ENCODE assay signal across 8 cellular contexts in genomic region chr20:53595742-53596141, GRCh38.
DNase-seq lines count a peak whose midpoint lies in the region; ATAC-seq, FAIRE-seq and TF ChIP-seq lines count a peak whose summit lies in the region.
"Not testable (repeated sequence)": the region's sequence is repeated elsewhere in the genome, so short reads cannot be mapped to it uniquely, and the experiment has no call there.

No MANE protein-coding gene starts in this region.

- not testable (repeated sequence) for H3K9me3 ChIP-seq in BLaER1; SK-N-MC (ENCODE audit: low read depth, low read length); effector memory CD4-positive, alpha-beta T cell (ENCODE audit: control insufficient read depth, low read length)

- peaks cover 60% of the 10 kb centered on the region for H3K4me1 Mint-ChIP-seq in activated naive CD4-positive, alpha-beta T cell treated with anti-CD3 and anti-CD28 coated beads, Interleukin-2, amount 50 U/mL, for 24 hours
- peaks cover 66% of the 10 kb centered on the region for H3K4me1 Mint-ChIP-seq in nephron progenitor cell
- H3K4me1 Mint-ChIP-seq in stimulated activated naive B cell treated with anti-CD40 and anti-IgM and Interleukin-4, amounts not matched to agents 10 μg/mL and 1 μg/mL and 100 μg/mL, for 72 hours, result peaks cover 17 to 42% of the 10 kb centered on the region in 2 donors

- peak overlapping the region; percentile 85 for H3K4me3 Mint-ChIP-seq in activated naive CD4-positive, alpha-beta T cell treated with anti-CD3 and anti-CD28 coated beads, Interleukin-2, amount 50 U/mL, for 24 hours
- H3K4me3 Mint-ChIP-seq in nephron progenitor cell, result peak overlapping the region; percentile 68
- peak overlapping the region; percentile 55 to 59 for H3K4me3 Mint-ChIP-seq in stimulated activated naive B cell treated with anti-CD40 and anti-IgM and Interleukin-4, amounts not matched to agents 10 μg/mL and 1 μg/mL and 100 μg/mL, for 72 hours

- not testable (repeated sequence) for H3K27ac ChIP-seq in BLaER1
- peak overlapping the region; percentile 87 for H3K27ac ChIP-seq in SK-N-MC
- peak overlapping the region; percentile 88 for H3K27ac ChIP-seq in effector memory CD4-positive, alpha-beta T cell (ENCODE audit: insufficient read depth, low read length, poor library complexity, severe bottlenecking)

- H3K4me2 ChIP-seq in BLaER1, result peak overlapping the region; percentile 88

- H4K20me1 ChIP-seq in BLaER1, result not testable (repeated sequence)

- not testable (repeated sequence) for TF ChIP-seq CTCF in nephron progenitor cell (IDR thresholded peaks at IDR 0.05)

- not testable (repeated sequence) for H3K4me3 ChIP-seq in BLaER1; effector memory CD4-positive, alpha-beta T cell (ENCODE audit: insufficient read depth, low read depth, low read length, poor library complexity, severe bottlenecking)
- peak overlapping the region; percentile 93 for H3K4me3 ChIP-seq in SK-N-MC

- not testable (repeated sequence) for H3K36me3 ChIP-seq in BLaER1; SK-N-MC (ENCODE audit: insufficient read depth, low read length); effector memory CD4-positive, alpha-beta T cell (ENCODE audit: control insufficient read depth, insufficient read depth, low read length)

- FAIRE-seq in HTR-8/SVneo (lab: Jason Lieb, UNC), result peak; percentile 57

- H3K27me3 ChIP-seq in BLaER1; effector memory CD4-positive, alpha-beta T cell (replicated peaks; ENCODE audit: control insufficient read depth, insufficient read depth, low read length, poor library complexity, severe bottlenecking): not testable (repeated sequence)

- ATAC-seq in stimulated activated naive B cell treated with anti-CD40 and anti-IgM and Interleukin-4, amounts not matched to agents 10 μg/mL and 1 μg/mL and 100 μg/mL, for 72 hours (replicated peaks), result not testable (repeated sequence)

- H3K27ac Mint-ChIP-seq in activated naive CD4-positive, alpha-beta T cell treated with anti-CD3 and anti-CD28 coated beads, Interleukin-2, amount 50 U/mL, for 24 hours, result peak overlapping the region; percentile 73
- not testable (repeated sequence) for H3K27ac Mint-ChIP-seq in nephron progenitor cell
- peak overlapping the region; percentile 71 for H3K27ac Mint-ChIP-seq in stimulated activated naive B cell treated with anti-CD40 and anti-IgM and Interleukin-4, amounts not matched to agents 10 μg/mL and 1 μg/mL and 100 μg/mL, for 72 hours

- peaks cover 32% of the 10 kb centered on the region for H3K4me1 ChIP-seq in BLaER1
- H3K4me1 ChIP-seq in effector memory CD4-positive, alpha-beta T cell (ENCODE audit: control insufficient read depth, insufficient read depth, low read length, poor library complexity, severe bottlenecking), result peaks cover 15% of the 10 kb centered on the region

- not testable (repeated sequence) for DNase-seq in HTR-8/SVneo (ENCODE audit: insufficient read length, low spot score); SK-N-MC (ENCODE audit: low read depth, low spot score); effector memory CD4-positive, alpha-beta T cell; nephron progenitor cell; stimulated activated naive B cell treated with anti-CD40 and anti-IgM and Interleukin-4, amounts not matched to agents 10 μg/mL and 1 μg/mL and 100 μg/mL, for 72 hours
- peak; percentile 66 for DNase-seq in kidney tubule cell (ENCODE audit: low spot score)

- not testable (repeated sequence) for H3K27me3 Mint-ChIP-seq in activated naive CD4-positive, alpha-beta T cell treated with anti-CD3 and anti-CD28 coated beads, Interleukin-2, amount 50 U/mL, for 24 hours; nephron progenitor cell (ENCODE audit: low read depth, poor library complexity); stimulated activated naive B cell treated with anti-CD40 and anti-IgM and Interleukin-4, amounts not matched to agents 10 μg/mL and 1 μg/mL and 100 μg/mL, for 72 hours

- H3K9ac ChIP-seq in BLaER1, result not testable (repeated sequence)
- peak overlapping the region; percentile 66 for H3K9ac ChIP-seq in SK-N-MC (ENCODE audit: insufficient read length)

- not testable (repeated sequence) for H3K9me3 Mint-ChIP-seq in activated naive CD4-positive, alpha-beta T cell treated with anti-CD3 and anti-CD28 coated beads, Interleukin-2, amount 50 U/mL, for 24 hours; nephron progenitor cell; stimulated activated naive B cell treated with anti-CD40 and anti-IgM and Interleukin-4, amounts not matched to agents 10 μg/mL and 1 μg/mL and 100 μg/mL, for 72 hours

- not testable (repeated sequence) for H3K36me3 Mint-ChIP-seq in activated naive CD4-positive, alpha-beta T cell treated with anti-CD3 and anti-CD28 coated beads, Interleukin-2, amount 50 U/mL, for 24 hours; nephron progenitor cell (ENCODE audit: low read depth)
- H3K36me3 Mint-ChIP-seq in stimulated activated naive B cell treated with anti-CD40 and anti-IgM and Interleukin-4, amounts not matched to agents 10 μg/mL and 1 μg/mL and 100 μg/mL, for 72 hours, result peaks cover 9 to 17% of the 10 kb centered on the region in 2 donors
